ENCODE assay signal across 7 cellular contexts in genomic region chr17:50477976-50478375, GRCh38. TPM values are rescaled to one million over a fixed set of nuclear protein-coding genes. Genes with fewer than 3 reads are reported as not detected.
A peak's percentile ranks its signal among the peaks of the same experiment; 100 is the strongest.
DNase-seq lines count a peak whose midpoint lies in the region; ATAC-seq and TF ChIP-seq lines count a peak whose summit lies in the region.

No MANE protein-coding gene starts in this region.

- no peak for ATAC-seq in stimulated activated naive B cell treated with anti-CD40 and anti-IgM and Interleukin-4, amounts not matched to agents 10 μg/mL and 1 μg/mL and 100 μg/mL, for 72 hours (replicated peaks)

- peaks cover 8% of the 10 kb centered on the region for H3K36me3 Mint-ChIP-seq in activated CD4-positive, alpha-beta memory T cell treated with anti-CD3 and anti-CD28 coated beads for 36 hours
- H3K36me3 Mint-ChIP-seq in immature natural killer cell, result peaks cover 6 to 13% (median 12%) of the 10 kb centered on the region in 3 donors
- H3K36me3 Mint-ChIP-seq in stimulated activated naive B cell treated with anti-CD40 and anti-IgM and Interleukin-4, amounts not matched to agents 10 μg/mL and 1 μg/mL and 100 μg/mL, for 72 hours, result peaks cover 10 to 28% of the 10 kb centered on the region in 2 donors

- POLR2A ChIA-PET in activated CD4-positive, alpha-beta memory T cell treated with anti-CD3 and anti-CD28 coated beads for 36 hours (lab: Charles Lee), result interaction anchor here (1.7 kb wide), 1 partner anchor 81 kb away, joined by 9 read pairs; the partner anchor contains the start of gene LRRC59

- CTCF ChIA-PET in activated CD4-positive, alpha-beta memory T cell treated with anti-CD3 and anti-CD28 coated beads for 36 hours (lab: Charles Lee), result interaction anchor here (0.7 to 3.5 kb wide), 11 partner anchors 9 to 374 kb away, joined by 3 to 30 read pairs (median 8); partner anchors contain the start of genes CHAD and LRRC59

- no peak overlapping the region; the same call in 1 of the 2 replicates for H3K4me3 ChIP-seq in HL-60 (replicated peaks; ENCODE audit: insufficient read depth, low read length)

- no peak for TF ChIP-seq CTCF in HL-60 (IDR thresholded peaks at IDR 0.05; ENCODE audit: insufficient read depth, low read length)

- H3K27me3 Mint-ChIP-seq in activated CD4-positive, alpha-beta memory T cell treated with anti-CD3 and anti-CD28 coated beads for 36 hours, result no peaks in the 10 kb centered on the region
- H3K27me3 Mint-ChIP-seq in immature natural killer cell (ENCODE audit: low read depth in 3 of 3), result peaks cover 0 to 11% (median 3%) of the 10 kb centered on the region in 3 donors
- peaks cover 0 to 5% of the 10 kb centered on the region in 2 donors for H3K27me3 Mint-ChIP-seq in stimulated activated naive B cell treated with anti-CD40 and anti-IgM and Interleukin-4, amounts not matched to agents 10 μg/mL and 1 μg/mL and 100 μg/mL, for 72 hours

- intact Hi-C loops in activated CD4-positive, alpha-beta memory T cell treated with anti-CD3 and anti-CD28 coated beads for 36 hours (cut with micrococcal nuclease), result loop anchor here (2.0 to 5.0 kb wide), 5 partner anchors 33 to 277 kb away; partner anchors contain the start of genes ACSF2, ANKRD40 and COL1A1

- peaks cover 24% of the 10 kb centered on the region for H3K4me1 Mint-ChIP-seq in activated CD4-positive, alpha-beta memory T cell treated with anti-CD3 and anti-CD28 coated beads for 36 hours (ENCODE audit: low read depth)
- H3K4me1 Mint-ChIP-seq in immature natural killer cell, result peaks cover 28 to 32% of the 10 kb centered on the region in 2 donors
- peaks cover 27 to 33% of the 10 kb centered on the region in 2 donors for H3K4me1 Mint-ChIP-seq in stimulated activated naive B cell treated with anti-CD40 and anti-IgM and Interleukin-4, amounts not matched to agents 10 μg/mL and 1 μg/mL and 100 μg/mL, for 72 hours

- H3K4me3 Mint-ChIP-seq in activated CD4-positive, alpha-beta memory T cell treated with anti-CD3 and anti-CD28 coated beads for 36 hours, result peak overlapping the region; percentile 69
- H3K4me3 Mint-ChIP-seq in immature natural killer cell, result peak overlapping the region; percentile 79 to 88 (median 84)
- H3K4me3 Mint-ChIP-seq in stimulated activated naive B cell treated with anti-CD40 and anti-IgM and Interleukin-4, amounts not matched to agents 10 μg/mL and 1 μg/mL and 100 μg/mL, for 72 hours, result peak overlapping the region; percentile 83 to 94

- no peaks in the 10 kb centered on the region for H3K9me3 Mint-ChIP-seq in activated CD4-positive, alpha-beta memory T cell treated with anti-CD3 and anti-CD28 coated beads for 36 hours
- H3K9me3 Mint-ChIP-seq in immature natural killer cell, result peaks cover 0 to 1% (median 0%) of the 10 kb centered on the region in 6 donors
- no peaks in the 10 kb centered on the region for H3K9me3 Mint-ChIP-seq in stimulated activated naive B cell treated with anti-CD40 and anti-IgM and Interleukin-4, amounts not matched to agents 10 μg/mL and 1 μg/mL and 100 μg/mL, for 72 hours

- H3K27ac ChIP-seq in HL-60 (replicated peaks), result peak overlapping the region; percentile 59

- H3K27me3 ChIP-seq in HL-60 (ENCODE audit: insufficient read depth, poor library complexity, severe bottlenecking), result no peaks in the 10 kb centered on the region

- DNase-seq in HL-60 (ENCODE audit: low read depth in 1 of 2, low spot score in 1 of 2) (no peak), immature natural killer cell (no peak), SW 1271 (lab: John Stamatoyannopoulos, UW) (no peak), NCI-H748 treated with DMSO at 0.1 percent for 48 hours (lab: John Stamatoyannopoulos, UW) (no peak), DMS153 (lab: John Stamatoyannopoulos, UW) (no peak)
- no peak for DNase-seq in activated CD4-positive, alpha-beta memory T cell treated with anti-CD3 and anti-CD28 coated beads for 36 hours
- no peak for DNase-seq in stimulated activated naive B cell treated with anti-CD40 and anti-IgM and Interleukin-4, amounts not matched to agents 10 μg/mL and 1 μg/mL and 100 μg/mL, for 72 hours

- H3K27ac Mint-ChIP-seq in activated CD4-positive, alpha-beta memory T cell treated with anti-CD3 and anti-CD28 coated beads for 36 hours, result peak overlapping the region; percentile 87
- peak overlapping the region; percentile 76 to 95 (median 90) for H3K27ac Mint-ChIP-seq in immature natural killer cell
- peak overlapping the region; percentile 96 for H3K27ac Mint-ChIP-seq in stimulated activated naive B cell treated with anti-CD40 and anti-IgM and Interleukin-4, amounts not matched to agents 10 μg/mL and 1 μg/mL and 100 μg/mL, for 72 hours

RNA-seq across cellular contexts. Expression of gene RSAD1, which starts 0.7 kb away (rescaled TPM):
- total RNA-seq in activated CD4-positive, alpha-beta memory T cell treated with anti-CD3 and anti-CD28 coated beads for 36 hours, result 10 to 100 TPM; 31.9 to 37.2 TPM
- polyA plus RNA-seq in immature natural killer cell, result 10 to 100 TPM; 50.5 to 54.2 (median 54.1) TPM

RNA-seq across cellular contexts. Expression of gene CHAD, which starts 9.3 kb away (rescaled TPM):
- total RNA-seq in activated CD4-positive, alpha-beta memory T cell treated with anti-CD3 and anti-CD28 coated beads for 36 hours, result not detected
- not detected for polyA plus RNA-seq in immature natural killer cell

RNA-seq across cellular contexts. Expression of gene MYCBPAP, which starts 30.3 kb away (rescaled TPM):
- 1 to 10 TPM; 8.1 to 8.5 TPM for total RNA-seq in activated CD4-positive, alpha-beta memory T cell treated with anti-CD3 and anti-CD28 coated beads for 36 hours
- polyA plus RNA-seq in immature natural killer cell, result under 1 TPM in 1 of 3 donors, not detected in 2; 1.00 TPM

RNA-seq across cellular contexts. Expression of gene ACSF2, which starts 52.0 kb away (rescaled TPM):
- 10 to 100 TPM; 20.1 to 23.6 TPM for total RNA-seq in activated CD4-positive, alpha-beta memory T cell treated with anti-CD3 and anti-CD28 coated beads for 36 hours
- polyA plus RNA-seq in immature natural killer cell, result 10 to 100 TPM in 1 of 3 donors, 1 to 10 TPM in 2; 4.8 to 11.1 (median 5.4) TPM

RNA-seq across cellular contexts. Expression of gene EPN3, which starts 54.6 kb away (rescaled TPM):
- total RNA-seq in activated CD4-positive, alpha-beta memory T cell treated with anti-CD3 and anti-CD28 coated beads for 36 hours, result not detected
- polyA plus RNA-seq in immature natural killer cell, result not detected
